In genomic region chr9:121214005-121214404, GRCh38 we compare ENCODE assay signal across 23 cellular contexts.
"Had no signal": no experiment of that assay in that cellular context is flagged by ENCODE, and none has a peak within 500 bp of the region (broad histone marks: within the 10 kb centered on the region; RNA-seq: fewer than 3 reads in every experiment).

No MANE protein-coding gene starts in this region.

- H3K4me3 Mint-ChIP-seq: activated CD4-positive, alpha-beta memory T cell treated with anti-CD3 and anti-CD28 coated beads for 36 hours; activated CD4-positive, alpha-beta T cell treated with anti-CD3 and anti-CD28 coated beads, Interleukin-2, amount 10 ng/mL, durations not matched to agents 24 days and 14 days; activated T-cell treated with anti-CD3 and anti-CD28 coated beads, Interleukin-2, amount 50 U/mL, for 24 hours; naive thymus-derived CD4-positive, alpha-beta T cell; neural crest cell; type B pancreatic cell had no signal

- H3K27me3 Mint-ChIP-seq: activated CD4-positive, alpha-beta memory T cell treated with anti-CD3 and anti-CD28 coated beads for 36 hours; activated CD4-positive, alpha-beta T cell treated with anti-CD3 and anti-CD28 coated beads, Interleukin-2, amount 10 ng/mL, durations not matched to agents 24 days and 14 days; activated T-cell treated with anti-CD3 and anti-CD28 coated beads, Interleukin-2, amount 50 U/mL, for 24 hours; naive thymus-derived CD4-positive, alpha-beta T cell; type B pancreatic cell had no signal

- H3K36me3 Mint-ChIP-seq: activated CD4-positive, alpha-beta memory T cell treated with anti-CD3 and anti-CD28 coated beads for 36 hours; activated naive CD4-positive, alpha-beta T cell treated with anti-CD3 and anti-CD28 coated beads, Interleukin-2, amount 50 U/mL, for 72 hours; type B pancreatic cell had no signal

- H3K27ac Mint-ChIP-seq: activated CD4-positive, alpha-beta memory T cell treated with anti-CD3 and anti-CD28 coated beads for 36 hours; activated CD4-positive, alpha-beta T cell treated with anti-CD3 and anti-CD28 coated beads, Interleukin-2, amount 10 ng/mL, durations not matched to agents 24 days and 14 days had no signal

- DNase-seq: activated CD4-positive, alpha-beta memory T cell treated with anti-CD3 and anti-CD28 coated beads for 36 hours; activated CD4-positive, alpha-beta T cell treated with anti-CD3 and anti-CD28 coated beads, Interleukin-2, amount 10 ng/mL, durations not matched to agents 24 days and 14 days; activated CD4-positive, CD25-positive, alpha-beta regulatory T cell treated with anti-CD3 and anti-CD28 coated beads, Interleukin-2, amount 50 U/mL, for 72 hours; activated CD8-positive, alpha-beta memory T cell treated with anti-CD3 and anti-CD28 coated beads, Interleukin-2, amount 50 U/mL, for 48 hours; activated gamma-delta T cell treated with Interleukin-2 at 50 U/mL for 16 hours; activated T-cell treated with anti-CD3 and anti-CD28 coated beads, Interleukin-2, amount 50 U/mL, for 24 hours; adrenal gland; aorta; body of pancreas; colonic mucosa; dorsolateral prefrontal cortex; effector memory CD4-positive, alpha-beta T cell; glutamatergic neuron; left colon; naive thymus-derived CD4-positive, alpha-beta T cell; right cardiac atrium; stimulated activated CD4-positive, alpha-beta T cell treated with anti-CD3 and anti-CD28 coated beads, Interleukin-15, amount 100 ng/mL, for 24 hours; stimulated activated naive CD4-positive, alpha-beta T cell treated with Interleukin-2 at 50 U/mL for 16 hours; T-helper 9 cell; uterus had no signal

- H3K9me3 Mint-ChIP-seq: activated CD4-positive, alpha-beta memory T cell treated with anti-CD3 and anti-CD28 coated beads for 36 hours; activated CD4-positive, alpha-beta T cell treated with anti-CD3 and anti-CD28 coated beads, Interleukin-2, amount 10 ng/mL, durations not matched to agents 24 days and 14 days; activated naive CD4-positive, alpha-beta T cell treated with anti-CD3 and anti-CD28 coated beads, Interleukin-2, amount 50 U/mL, for 72 hours; activated T-cell treated with anti-CD3 and anti-CD28 coated beads, Interleukin-2, amount 50 U/mL, for 24 hours; naive thymus-derived CD4-positive, alpha-beta T cell; neural crest cell; type B pancreatic cell had no signal
